Comparison of ENCODE assay signal across 8 cellular contexts in genomic region chr22:29313126-29314071, GRCh38. TPM values are rescaled to one million over a fixed set of nuclear protein-coding genes. Genes with fewer than 3 reads are reported as not detected.
A peak's percentile ranks its signal among the peaks of the same experiment; 100 is the strongest.
DNase-seq lines count a peak whose midpoint lies in the region; ATAC-seq, FAIRE-seq and TF ChIP-seq lines count a peak whose summit lies in the region.

No MANE protein-coding gene starts in this region.

- WGBS in pancreas, 2 donors: 22 to 25% methylated on average over 71 to 80 of the region's 80 CpGs

- peaks cover 1% of the 10 kb centered on the region for H3K36me3 Mint-ChIP-seq in T-helper 2 cell treated with Interferon-gamma antibody and Interleukin-4, amounts not matched to agents 5 μg/mL and 100 μg/mL, for 36 hours (ENCODE audit: low read depth)

- no peak overlapping the region for H3K27ac ChIP-seq in pancreas

- H3K36me3 ChIP-seq in pancreas (no peaks in the 10 kb centered on the region), HAP-1 (replicated peaks) (no peaks in the 10 kb centered on the region)

- TF ChIP-seq CTCF in GM10248 (IDR thresholded peaks at IDR 0.05; ENCODE audit: control extremely low read depth, extremely low read depth, low read depth, missing control alignments): peak; percentile 53
- peak; percentile 63 for TF ChIP-seq CTCF in fibroblast of villous mesenchyme (IDR thresholded peaks at IDR 0.05; ENCODE audit: insufficient read depth, low read depth, low read length)
- TF ChIP-seq CTCF in pancreas (IDR thresholded peaks at IDR 0.05): peak; percentile 10 to 42 (median 36)

- H3K9me3 ChIP-seq in pancreas: no peaks in the 10 kb centered on the region
- H3K9me3 ChIP-seq in HAP-1: no peaks in the 10 kb centered on the region

- H3K4me3 Mint-ChIP-seq in T-helper 2 cell treated with Interferon-gamma antibody and Interleukin-4, amounts not matched to agents 5 μg/mL and 100 μg/mL, for 36 hours: peak overlapping the region; percentile 47

- peak in 1 of 4 donors; percentile 1 for ATAC-seq in pancreas

- in situ Hi-C loops in HAP-1 (cut with MboI; ENCODE audit: low sequenced_read_pairs): no loop called here

- peaks cover 41% of the 10 kb centered on the region for H3K27me3 Mint-ChIP-seq in T-helper 2 cell treated with Interferon-gamma antibody and Interleukin-4, amounts not matched to agents 5 μg/mL and 100 μg/mL, for 36 hours (ENCODE audit: low read depth)

- POLR2A ChIA-PET in GM10248 (lab: Yijun Ruan, JAX): no interaction called here

- H3K27ac Mint-ChIP-seq in T-helper 2 cell treated with Interferon-gamma antibody and Interleukin-4, amounts not matched to agents 5 μg/mL and 100 μg/mL, for 36 hours: no peak overlapping the region

- DNase-seq in GM10248 (ENCODE audit: extremely low spot score) (no peak), fibroblast of villous mesenchyme (ENCODE audit: low read depth) (peak; percentile 22), pancreas (peak in 2 of 6 donors; percentile 57 to 74), HAP-1 (ENCODE audit: low spot score in 2 of 2) (no peak), NCI-H345 treated with DMSO at 0.1 percent for 48 hours (lab: John Stamatoyannopoulos, UW; ENCODE audit: unreplicated experiment) (no peak), NCI-H82 treated with DMSO at 0.1 percent for 48 hours (lab: John Stamatoyannopoulos, UW; ENCODE audit: unreplicated experiment) (no peak), HuH-7 (ENCODE audit: low spot score) (no peak)
- no peak for DNase-seq in T-helper 2 cell treated with Interferon-gamma antibody and Interleukin-4, amounts not matched to agents 5 μg/mL and 100 μg/mL, for 36 hours (ENCODE audit: low spot score)

- peaks cover 12% of the 10 kb centered on the region for H3K4me1 Mint-ChIP-seq in T-helper 2 cell treated with Interferon-gamma antibody and Interleukin-4, amounts not matched to agents 5 μg/mL and 100 μg/mL, for 36 hours (ENCODE audit: low read depth)

- H3K4me3 ChIP-seq in fibroblast of villous mesenchyme (ENCODE audit: low read depth, low read length) (no peak overlapping the region), pancreas (no peak overlapping the region), HAP-1 (no peak overlapping the region)

- H3K9me3 Mint-ChIP-seq in T-helper 2 cell treated with Interferon-gamma antibody and Interleukin-4, amounts not matched to agents 5 μg/mL and 100 μg/mL, for 36 hours: no peaks in the 10 kb centered on the region

- intact Hi-C loops in pancreas (cut with DNase I): no loop called here

- H3K27me3 ChIP-seq in pancreas (peaks cover 0 to 10% (median 4%) of the 10 kb centered on the region in 4 donors), HAP-1 (ENCODE audit: low read depth) (peaks cover 11% of the 10 kb centered on the region)

- CTCF ChIA-PET in GM10248 (lab: Yijun Ruan, JAX): interaction anchor here (0.7 to 2.3 kb wide), 8 partner anchors 8 to 68 kb away, joined by 3 to 10 read pairs (median 4); no protein-coding TSS in a partner anchor

- FAIRE-seq in pancreas (lab: Jason Lieb, UNC): no peak

- H3K4me1 ChIP-seq in pancreas (peaks cover 0 to 42% (median 11%) of the 10 kb centered on the region in 3 donors), HAP-1 (no peaks in the 10 kb centered on the region; the same call in 1 of the 2 replicates)

RNA-seq across cellular contexts. Expression of gene RASL10A, which starts 2.1 kb away (rescaled TPM):
- total RNA-seq in fibroblast of villous mesenchyme: 0.86 TPM in 1 of 2 replicates, not detected in the other
- under 1 TPM; 0.24 to 0.61 (median 0.50) TPM for total RNA-seq in pancreas
- polyA plus RNA-seq in pancreas: 1 to 10 TPM; 3.7 to 4.4 TPM

RNA-seq across cellular contexts. Expression of gene GAS2L1, which starts 6.9 kb away (rescaled TPM):
- 16.4 and 18.4 TPM in 2 replicates for total RNA-seq in fibroblast of villous mesenchyme
- 10 to 100 TPM in 1 of 6 donors, 1 to 10 TPM in 5; 5.2 to 10.7 (median 7.8) TPM for total RNA-seq in pancreas
- 10 to 100 TPM; 11.7 to 13.6 TPM for polyA plus RNA-seq in pancreas

RNA-seq across cellular contexts. Expression of gene EWSR1, which starts 45.3 kb away (rescaled TPM):
- total RNA-seq in fibroblast of villous mesenchyme (159 and 207 TPM in 2 replicates), pancreas (100 to 1,000 TPM in 3 of 6 donors, 10 to 100 TPM in 3; 49.2 to 104 (median 87.5) TPM)
- polyA plus RNA-seq in pancreas: 100 to 1,000 TPM; 136 to 257 TPM

RNA-seq across cellular contexts. Expression of gene RHBDD3, which starts 45.6 kb away (rescaled TPM):
- total RNA-seq in fibroblast of villous mesenchyme: 22.9 and 24.5 TPM in 2 replicates
- 10 to 100 TPM in 2 of 6 donors, 1 to 10 TPM in 4; 5.4 to 13.2 (median 9.0) TPM for total RNA-seq in pancreas
- polyA plus RNA-seq in pancreas: 10 to 100 TPM; 36.2 to 38.2 TPM
